ENCODE assay signal across 2 cellular contexts in the genomic region with DNA sequence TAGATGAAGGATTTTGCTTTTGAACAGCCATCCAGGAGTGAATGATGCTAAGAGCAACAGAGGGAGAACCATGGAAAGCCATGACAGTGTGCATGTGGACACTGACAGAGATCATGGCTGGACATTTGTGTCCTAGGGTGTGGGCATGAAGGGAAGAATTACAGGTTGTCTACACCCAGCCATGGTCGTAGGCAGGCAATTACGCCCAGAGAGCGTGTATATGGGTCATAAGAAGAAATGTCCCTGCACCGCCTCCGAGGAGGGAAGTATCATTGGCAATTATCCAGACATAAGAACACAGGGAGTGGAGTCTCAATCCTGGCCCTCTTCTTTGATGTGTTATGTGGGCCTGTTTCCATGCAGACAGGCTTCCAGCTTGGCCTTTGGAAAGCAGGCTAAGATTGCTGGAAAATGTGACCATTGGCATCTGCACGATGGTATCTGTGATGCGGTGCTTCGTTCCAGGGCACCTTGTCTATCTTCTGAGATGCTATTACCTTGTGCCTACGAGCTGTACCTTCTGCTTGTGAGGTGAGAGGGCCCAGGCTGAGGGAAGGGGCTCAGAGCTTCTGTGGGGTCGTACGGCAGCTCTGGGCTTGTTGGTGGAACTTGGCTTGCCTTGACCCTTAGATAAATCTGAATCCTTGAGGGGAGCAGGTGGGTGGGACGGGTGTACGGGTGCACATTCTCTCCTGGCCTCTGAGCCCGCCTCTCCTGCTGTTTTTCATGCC.
TF ChIP-seq lines count a peak whose summit lies in the region.

No MANE protein-coding gene starts in this region.

TF ChIP-seq in IMR-90, 13 proteins besides CTCF, POLR2A, EP300 and RAD21:
- no peak for TF ChIP-seq RCOR1 (IDR thresholded peaks at IDR 0.05; ENCODE audit: insufficient replicate concordance, low read length)
- no peak for TF ChIP-seq USF2 (IDR thresholded peaks at IDR 0.05; ENCODE audit: low read depth, low read length)
- TF ChIP-seq FOS (IDR thresholded peaks at IDR 0.05; ENCODE audit: low read depth, low read length) = no peak
- TF ChIP-seq CHD1 (IDR thresholded peaks at IDR 0.05; ENCODE audit: low read depth, low read length) = no peak
- no peak for TF ChIP-seq ELK1 (IDR thresholded peaks at IDR 0.05; ENCODE audit: borderline replicate concordance, low read depth, low read length)
- TF ChIP-seq NFE2L2 (IDR thresholded peaks at IDR 0.05; ENCODE audit: low read depth, low read length) = no peak
- TF ChIP-seq SMC3 (IDR thresholded peaks at IDR 0.05; ENCODE audit: low read depth, low read length) = no peak
- no peak for TF ChIP-seq MAFK (IDR thresholded peaks at IDR 0.05; ENCODE audit: low read depth, low read length)
- TF ChIP-seq CEBPB (IDR thresholded peaks at IDR 0.05; ENCODE audit: low read depth, low read length) = no peak
- TF ChIP-seq RFX5 (IDR thresholded peaks at IDR 0.05; ENCODE audit: low read depth, low read length) = no peak
- TF ChIP-seq MXI1 (IDR thresholded peaks at IDR 0.05; ENCODE audit: borderline replicate concordance, low read depth, low read length) = no peak
- no peak for TF ChIP-seq MAZ (IDR thresholded peaks at IDR 0.05; ENCODE audit: borderline replicate concordance, low read depth, low read length)
- TF ChIP-seq BHLHE40 (IDR thresholded peaks at IDR 0.05; ENCODE audit: low read depth, low read length) = no peak

TF ChIP-seq in H1, 55 proteins besides CTCF, POLR2A, EP300 and RAD21:
- TF ChIP-seq RNF2 (IDR thresholded peaks at IDR 0.05; ENCODE audit: borderline replicate concordance, low read depth, low read length, missing control alignments, poor library complexity, severe bottlenecking) (no peak), CHD7 (IDR thresholded peaks at IDR 0.05; ENCODE audit: insufficient replicate concordance, low read length) (no peak), ASH2L (IDR thresholded peaks at IDR 0.05; ENCODE audit: low read length) (no peak), USF2 (IDR thresholded peaks at IDR 0.05; ENCODE audit: low read length) (no peak), HDAC2 (IDR thresholded peaks at IDR 0.05; ENCODE audit: borderline replicate concordance in 1 of 2, low read depth in 2 of 2, low read length in 2 of 2) (no peak), GABPA (IDR thresholded peaks at IDR 0.05; ENCODE audit: borderline replicate concordance, insufficient read depth, low read length) (no peak), ZNF274 (IDR thresholded peaks at IDR 0.05; ENCODE audit: borderline replicate concordance, extremely low read depth, low read length) (no peak), SUZ12 (IDR thresholded peaks at IDR 0.05; ENCODE audit: low read length) (no peak), GTF2F1 (IDR thresholded peaks at IDR 0.05; ENCODE audit: borderline replicate concordance, low read depth, low read length) (no peak)
